In genomic region chr16:85187002-85187401, GRCh38 we compare ENCODE assay signal across 15 cellular contexts.
DNase-seq lines count a peak whose midpoint lies in the region; ATAC-seq and TF ChIP-seq lines count a peak whose summit lies in the region.
"Had no signal": no experiment of that assay in that cellular context is flagged by ENCODE, and none has a peak within 500 bp of the region (broad histone marks: within the 10 kb centered on the region; RNA-seq: fewer than 3 reads in every experiment).

No MANE protein-coding gene starts in this region.

- in situ Hi-C loops in ACHN (cut with HindIII; ENCODE audit: low pct_ligation_motif_present, low pct_unique_long_range_greater_than_20kb, low sequenced_read_pairs): no loop called here

- H2AFZ ChIP-seq in SK-N-SH (ENCODE audit: low read depth) (no peak overlapping the region), neural progenitor cell (replicated peaks) (no peak overlapping the region)

- peak overlapping the region; percentile 16 for H3K27ac Mint-ChIP-seq in neural progenitor cell
- no peak overlapping the region for H3K27ac Mint-ChIP-seq in T-helper 2 cell treated with Interferon-gamma antibody and Interleukin-4, amounts not matched to agents 5 μg/mL and 100 μg/mL, for 36 hours
- H3K27ac Mint-ChIP-seq: activated CD8-positive, alpha-beta T cell treated with anti-CD3 and anti-CD28 coated beads for 36 hours; activated naive CD8-positive, alpha-beta T cell; T-helper 1 cell treated with Interleukin-12 subunit alpha and Interleukin-12 subunit beta and Interleukin-4 antibody, amounts not matched to agents 30 μg/mL and 1 μg/mL, for 36 hours had no signal

- H3K4me1 Mint-ChIP-seq in neural progenitor cell: peaks cover 27% of the 10 kb centered on the region
- H3K4me1 Mint-ChIP-seq in T-helper 2 cell treated with Interferon-gamma antibody and Interleukin-4, amounts not matched to agents 5 μg/mL and 100 μg/mL, for 36 hours (ENCODE audit: low read depth): no peaks in the 10 kb centered on the region
- H3K4me1 Mint-ChIP-seq: stimulated activated naive CD8-positive, alpha-beta T cell treated with anti-CD3 and anti-CD28 coated beads, Interleukin-15, amount 100 ng/mL, for 72 hours had no signal

- peaks cover 0 to 19% of the 10 kb centered on the region in 2 experiments; a peak in 1 of 4 replicates for H3K4me1 ChIP-seq in SK-N-SH (ENCODE audit: control insufficient read depth in 1 of 2, insufficient read depth in 2 of 2, low read depth in 1 of 2, low read length in 1 of 2)
- H3K4me1 ChIP-seq in neural progenitor cell: no peaks in the 10 kb centered on the region

- H3K27me3 Mint-ChIP-seq in neural progenitor cell (ENCODE audit: insufficient read depth, low read depth): peaks cover 15% of the 10 kb centered on the region
- H3K27me3 Mint-ChIP-seq in T-helper 2 cell treated with Interferon-gamma antibody and Interleukin-4, amounts not matched to agents 5 μg/mL and 100 μg/mL, for 36 hours (ENCODE audit: low read depth): peaks cover 6% of the 10 kb centered on the region
- H3K27me3 Mint-ChIP-seq: activated naive CD8-positive, alpha-beta T cell; stimulated activated naive CD8-positive, alpha-beta T cell treated with anti-CD3 and anti-CD28 coated beads, Interleukin-15, amount 100 ng/mL, for 72 hours had no signal

- H3K9me3 ChIP-seq in SK-N-SH (0 out of 2 replicates have a peak, but pooled peaks cover 6% of the 10 kb centered on the region), neural progenitor cell (ENCODE audit: low read depth) (peaks cover 14% of the 10 kb centered on the region)

- CTCF ChIA-PET in SK-N-SH (lab: Yijun Ruan, JAX): interaction anchor here (1.0 to 3.5 kb wide), 6 partner anchors 11 to 72 kb away, joined by 3 to 18 read pairs (median 4); no protein-coding TSS in a partner anchor

- peak overlapping the region in 1 of 2 experiments; percentile 64; a peak in 1 of 4 replicates for H3K27ac ChIP-seq in SK-N-SH (ENCODE audit: low read depth in 2 of 2, low read length in 1 of 2)
- H3K27ac ChIP-seq in neural progenitor cell: peak overlapping the region; percentile 14

- ATAC-seq in GM21723 (IDR thresholded peaks at IDR 0.05; ENCODE audit: unreplicated experiment): no peak
- ATAC-seq: activated CD8-positive, alpha-beta T cell treated with anti-CD3 and anti-CD28 coated beads for 36 hours; stimulated activated naive CD8-positive, alpha-beta T cell treated with anti-CD3 and anti-CD28 coated beads, Interleukin-15, amount 100 ng/mL, for 72 hours had no signal

- H3K4me3 Mint-ChIP-seq in neural progenitor cell: no peak overlapping the region
- H3K4me3 Mint-ChIP-seq in T-helper 2 cell treated with Interferon-gamma antibody and Interleukin-4, amounts not matched to agents 5 μg/mL and 100 μg/mL, for 36 hours: no peak overlapping the region
- H3K4me3 Mint-ChIP-seq: activated CD8-positive, alpha-beta T cell treated with anti-CD3 and anti-CD28 coated beads for 36 hours; activated naive CD8-positive, alpha-beta T cell; stimulated activated naive CD8-positive, alpha-beta T cell treated with anti-CD3 and anti-CD28 coated beads, Interleukin-15, amount 100 ng/mL, for 72 hours; T-helper 1 cell treated with Interleukin-12 subunit alpha and Interleukin-12 subunit beta and Interleukin-4 antibody, amounts not matched to agents 30 μg/mL and 1 μg/mL, for 36 hours had no signal

- no peak for TF ChIP-seq RAD21 in SK-N-SH (IDR thresholded peaks at IDR 0.05; ENCODE audit: low read length)

- H3K4me2 ChIP-seq in SK-N-SH (no peak overlapping the region), neural progenitor cell (no peak overlapping the region)

- no peak; a peak in 1 of 4 replicates for TF ChIP-seq EP300 in SK-N-SH (IDR thresholded peaks at IDR 0.05; ENCODE audit: borderline replicate concordance in 1 of 2, low read depth in 1 of 2, low read length in 1 of 2)

- peaks cover 4% of the 10 kb centered on the region for H3F3A ChIP-seq in SK-N-SH (replicated peaks; ENCODE audit: insufficient read depth)
- H3F3A ChIP-seq in neural progenitor cell (ENCODE audit: low read depth): peaks cover 6% of the 10 kb centered on the region

- no peaks in the 10 kb centered on the region for H3K9me2 ChIP-seq in SK-N-SH

- H4K20me1 ChIP-seq in SK-N-SH (ENCODE audit: insufficient read depth) (no peaks in the 10 kb centered on the region), neural progenitor cell (ENCODE audit: low read depth) (peaks cover 4% of the 10 kb centered on the region)

- H3K79me2 ChIP-seq in SK-N-SH (ENCODE audit: insufficient read depth) (peaks cover 28% of the 10 kb centered on the region; the same call in 1 of the 2 replicates), neural progenitor cell (ENCODE audit: low read depth) (no peaks in the 10 kb centered on the region)

- TF ChIP-seq CTCF in SK-N-SH (IDR thresholded peaks at IDR 0.05) (no peak), neural progenitor cell (IDR thresholded peaks at IDR 0.05) (no peak)

- no peak overlapping the region for H3K4me3 ChIP-seq in SK-N-SH (ENCODE audit: low read depth in 2 of 2, low read length in 1 of 2)
- no peak overlapping the region for H3K4me3 ChIP-seq in neural progenitor cell

- peaks cover 27% of the 10 kb centered on the region for H3K36me3 Mint-ChIP-seq in neural progenitor cell
- no peaks in the 10 kb centered on the region for H3K36me3 Mint-ChIP-seq in T-helper 2 cell treated with Interferon-gamma antibody and Interleukin-4, amounts not matched to agents 5 μg/mL and 100 μg/mL, for 36 hours (ENCODE audit: low read depth)

- POLR2A ChIA-PET in SK-N-SH (lab: Yijun Ruan, JAX): interaction anchor here (1.4 kb wide), 1 partner anchor 12 kb away, joined by 5 read pairs; no protein-coding TSS in a partner anchor

- H3K36me3 ChIP-seq in SK-N-SH (replicated peaks in 1 of 2; ENCODE audit: control insufficient read depth in 1 of 2, insufficient read depth in 2 of 2, low read length in 1 of 2) (peaks cover 17 to 21% of the 10 kb centered on the region in 2 experiments), neural progenitor cell (no peaks in the 10 kb centered on the region)

- DNase-seq in AG08395 (ENCODE audit: low spot score): peak; percentile 89
- no peak for DNase-seq in SK-N-SH
- peak; percentile 24 for DNase-seq in globus pallidus (ENCODE audit: low spot score)
- DNase-seq in neural progenitor cell (ENCODE audit: low spot score): peak; percentile 58
- no peak for DNase-seq in ACHN
- no peak for DNase-seq in NCI-H146 (lab: John Stamatoyannopoulos, UW)
- no peak for DNase-seq in T-helper 2 cell treated with Interferon-gamma antibody and Interleukin-4, amounts not matched to agents 5 μg/mL and 100 μg/mL, for 36 hours (ENCODE audit: low spot score)
- DNase-seq: activated CD8-positive, alpha-beta T cell treated with anti-CD3 and anti-CD28 coated beads for 36 hours; DMS79 treated with DMSO at 0.1 percent for 48 hours; NCI-H1105 treated with DMSO at 0.1 percent for 48 hours; stimulated activated CD4-positive, alpha-beta T cell treated with anti-CD3 and anti-CD28 coated beads, Interleukin-2, amount 100 ng/mL, for 48 hours; stimulated activated naive CD8-positive, alpha-beta T cell treated with anti-CD3 and anti-CD28 coated beads, Interleukin-15, amount 100 ng/mL, for 72 hours had no signal

- H3K27me3 ChIP-seq in SK-N-SH (ENCODE audit: insufficient read depth) (no peaks in the 10 kb centered on the region), neural progenitor cell (no peaks in the 10 kb centered on the region)

- no peak overlapping the region for H3K9ac ChIP-seq in SK-N-SH
- H3K9ac ChIP-seq in neural progenitor cell: no peak overlapping the region

- peaks cover 21% of the 10 kb centered on the region for H3K9me3 Mint-ChIP-seq in neural progenitor cell
- peaks cover 17% of the 10 kb centered on the region for H3K9me3 Mint-ChIP-seq in T-helper 2 cell treated with Interferon-gamma antibody and Interleukin-4, amounts not matched to agents 5 μg/mL and 100 μg/mL, for 36 hours

- WGBS in SK-N-SH (ENCODE audit: low lambda C conversion rate): 90% methylated on average over 10 of the region's 13 CpGs

TF ChIP-seq in SK-N-SH, 30 proteins besides CTCF, POLR2A, EP300 and RAD21:
- TF ChIP-seq FOSL2 (IDR thresholded peaks at IDR 0.05; ENCODE audit: borderline replicate concordance, low read depth) (peak; percentile 18; the same call in 1 of the 2 replicates), NFIC (IDR thresholded peaks at IDR 0.05; ENCODE audit: borderline replicate concordance) (no peak)
TF ChIP-seq in SK-N-SH: peak in this region for 1.

Comparison
In these comparisons a context has a peak if more than half of its experiments do, and no peak if none do; other contexts are left out.
1. DNase-seq: peak in AG08395 (single experiment), globus pallidus (single experiment) and neural progenitor cell (single experiment); none in SK-N-SH (single experiment), ACHN (single experiment), NCI-H146 (single experiment) and T-helper 2 cell treated with Interferon-gamma antibody and Interleukin-4, amounts not matched to agents 5 μg/mL and 100 μg/mL, for 36 hours (single experiment).